Comparison of ENCODE assay signal across 14 cellular contexts in genomic region chr3:153247331-153248311, GRCh38.
DNase-seq lines count a peak whose midpoint lies in the region; ATAC-seq and TF ChIP-seq lines count a peak whose summit lies in the region.
"Had no signal": no experiment of that assay in that cellular context is flagged by ENCODE, and none has a peak within 500 bp of the region (broad histone marks: within the 10 kb centered on the region; RNA-seq: fewer than 3 reads in every experiment).

No MANE protein-coding gene starts in this region.

- no peak for DNase-seq in CD8-positive, alpha-beta memory T cell
- no peak for DNase-seq in PC-3
- DNase-seq in fibroblast of villous mesenchyme (ENCODE audit: low read depth), result peak; percentile 28
- no peak for DNase-seq in smooth muscle cell (lab: John Stamatoyannopoulos, UW; ENCODE audit: unreplicated experiment)
- DNase-seq in SW480 (ENCODE audit: low spot score), result no peak
- DNase-seq in activated CD4-positive, alpha-beta T cell treated with anti-CD3 and anti-CD28 coated beads for 48 hours, result no peak
- no peak for DNase-seq in NCI-H2227 treated with DMSO at 0.1 percent for 48 hours (lab: John Stamatoyannopoulos, UW)
- no peak for DNase-seq in glomerular visceral epithelial cell (ENCODE audit: extremely low spot score)
- DNase-seq: activated CD4-positive, alpha-beta T cell treated with anti-CD3 and anti-CD28 coated beads for 36 hours; C1 segment of cervical spinal cord; cortex of kidney; NCI-H1105 treated with DMSO at 0.1 percent for 48 hours; pancreas; T-helper 1 cell had no signal

- no peaks in the 10 kb centered on the region for H4K20me1 ChIP-seq in PC-3 (ENCODE audit: low read length)
- H4K20me1 ChIP-seq in smooth muscle cell (ENCODE audit: low read depth), result no peaks in the 10 kb centered on the region

- peaks cover 63 to 90% (median 71%) of the 10 kb centered on the region in 3 donors for H3K4me1 Mint-ChIP-seq in CD8-positive, alpha-beta memory T cell

- H3F3A ChIP-seq in PC-3 (ENCODE audit: low read length, unreplicated experiment), result no peaks in the 10 kb centered on the region
- peaks cover 6% of the 10 kb centered on the region for H3F3A ChIP-seq in smooth muscle cell (ENCODE audit: low read depth)

- peaks cover 22% of the 10 kb centered on the region for H3K4me1 ChIP-seq in CD8-positive, alpha-beta memory T cell (ENCODE audit: insufficient read depth, low read length)
- peaks cover 2% of the 10 kb centered on the region for H3K4me1 ChIP-seq in PC-3 (ENCODE audit: insufficient read depth, low read length)
- H3K4me1 ChIP-seq in smooth muscle cell (ENCODE audit: low read depth), result no peaks in the 10 kb centered on the region
- H3K4me1 ChIP-seq: pancreas had no signal

- H3K4me2 ChIP-seq in PC-3 (ENCODE audit: low read length), result no peak overlapping the region
- H3K4me2 ChIP-seq in smooth muscle cell, result peak overlapping the region; percentile 37

- CTCF ChIA-PET in CD8-positive, alpha-beta memory T cell (lab: Charles Lee), result no interaction called here
- CTCF ChIA-PET in PC-3 (lab: Charles Lee), result interaction anchor here (0.6 kb wide), 1 partner anchor 113 kb away, joined by 3 read pairs; no protein-coding TSS in a partner anchor

- peak; percentile 33; the same call in 1 of the 2 replicates for ATAC-seq in PC-3
- ATAC-seq: activated CD4-positive, alpha-beta T cell treated with anti-CD3 and anti-CD28 coated beads for 36 hours had no signal

- peaks cover 0 to 8% (median 2%) of the 10 kb centered on the region in 3 donors for H3K36me3 Mint-ChIP-seq in CD8-positive, alpha-beta memory T cell

- intact Hi-C loops in PC-3 (cut with micrococcal nuclease), result no loop called here

- H3K9ac ChIP-seq in PC-3 (ENCODE audit: low read length) (no peak overlapping the region), smooth muscle cell (ENCODE audit: low read depth) (no peak overlapping the region)

- no peaks in the 10 kb centered on the region for H3K9me2 ChIP-seq in PC-3 (replicated peaks; ENCODE audit: low read length)

- H3K27ac Mint-ChIP-seq in CD8-positive, alpha-beta memory T cell, result peak overlapping the region; percentile 10 to 88 (median 38)
- H3K27ac Mint-ChIP-seq: activated CD4-positive, alpha-beta T cell treated with anti-CD3 and anti-CD28 coated beads for 36 hours had no signal

- no peak overlapping the region for H2AFZ ChIP-seq in PC-3 (ENCODE audit: low read length)
- H2AFZ ChIP-seq in smooth muscle cell (ENCODE audit: low read depth), result peak overlapping the region; percentile 14

- H3K79me2 ChIP-seq in PC-3 (ENCODE audit: low read length), result no peaks in the 10 kb centered on the region
- H3K79me2 ChIP-seq in smooth muscle cell (ENCODE audit: low read depth), result no peaks in the 10 kb centered on the region

- H3K9me3 Mint-ChIP-seq in CD8-positive, alpha-beta memory T cell, result peaks cover 0 to 1% (median 0%) of the 10 kb centered on the region in 5 donors

- WGBS in smooth muscle cell (ENCODE audit: low lambda C conversion rate), result 71% methylated on average over 7 of the region's 7 CpGs

- H3K4me3 Mint-ChIP-seq in CD8-positive, alpha-beta memory T cell, result peak overlapping the region in 1 of 7 donors; percentile 13
- H3K4me3 Mint-ChIP-seq: activated CD4-positive, alpha-beta T cell treated with anti-CD3 and anti-CD28 coated beads for 36 hours had no signal

- H3K9me3 ChIP-seq in CD8-positive, alpha-beta memory T cell (ENCODE audit: low read length), result no peaks in the 10 kb centered on the region
- H3K9me3 ChIP-seq in PC-3 (ENCODE audit: low read length), result no peaks in the 10 kb centered on the region
- H3K9me3 ChIP-seq in smooth muscle cell (replicated peaks; ENCODE audit: low read depth), result no peaks in the 10 kb centered on the region
- H3K9me3 ChIP-seq: pancreas had no signal

- no TSS peak for BruUV-seq in PC-3 (replicated peaks; lab: Mats Ljungman, UMichigan)

- no peak overlapping the region for H3K4me3 ChIP-seq in CD8-positive, alpha-beta memory T cell (ENCODE audit: low read length)
- no peak overlapping the region for H3K4me3 ChIP-seq in PC-3 (ENCODE audit: low read length)
- H3K4me3 ChIP-seq in fibroblast of villous mesenchyme (ENCODE audit: low read depth, low read length), result no peak overlapping the region
- no peak overlapping the region for H3K4me3 ChIP-seq in smooth muscle cell
- H3K4me3 ChIP-seq: pancreas had no signal

- H3K27me3 Mint-ChIP-seq in CD8-positive, alpha-beta memory T cell, result no peaks in the 10 kb centered on the region
- H3K27me3 Mint-ChIP-seq: activated CD4-positive, alpha-beta T cell treated with anti-CD3 and anti-CD28 coated beads for 36 hours had no signal

- POLR2A ChIA-PET in CD8-positive, alpha-beta memory T cell (lab: Charles Lee), result no interaction called here
- POLR2A ChIA-PET in PC-3 (lab: Charles Lee; ENCODE audit: unreplicated experiment), result interaction anchor here (0.5 kb wide), 1 partner anchor 76 kb away, joined by 3 read pairs; no protein-coding TSS in a partner anchor

- no peaks in the 10 kb centered on the region for H3K36me3 ChIP-seq in CD8-positive, alpha-beta memory T cell (ENCODE audit: insufficient read depth, low read length)
- H3K36me3 ChIP-seq in PC-3 (ENCODE audit: low read depth, low read length) (no peaks in the 10 kb centered on the region), smooth muscle cell (ENCODE audit: low read depth) (no peaks in the 10 kb centered on the region)
- H3K36me3 ChIP-seq: pancreas had no signal

- no peak for TF ChIP-seq CTCF in PC-3 (conservative IDR thresholded peaks at IDR 0.05; ENCODE audit: low read depth, low read length)
- no peak for TF ChIP-seq CTCF in fibroblast of villous mesenchyme (IDR thresholded peaks at IDR 0.05; ENCODE audit: insufficient read depth, low read depth, low read length)
- no peak for TF ChIP-seq CTCF in smooth muscle cell (IDR thresholded peaks at IDR 0.05; ENCODE audit: borderline replicate concordance, insufficient read depth, poor library complexity, severe bottlenecking)

- no peak overlapping the region for H3K27ac ChIP-seq in CD8-positive, alpha-beta memory T cell (ENCODE audit: low read depth, low read length)
- H3K27ac ChIP-seq in PC-3 (ENCODE audit: low read length) (no peak overlapping the region), smooth muscle cell (ENCODE audit: low read depth) (peak overlapping the region; percentile 72)

- H3K27me3 ChIP-seq in CD8-positive, alpha-beta memory T cell (ENCODE audit: insufficient read depth, low read length, poor library complexity, severe bottlenecking), result no peaks in the 10 kb centered on the region
- H3K27me3 ChIP-seq in PC-3 (ENCODE audit: low read length) (no peaks in the 10 kb centered on the region), smooth muscle cell (ENCODE audit: low read depth) (no peaks in the 10 kb centered on the region)
- H3K27me3 ChIP-seq: pancreas had no signal
